20 cellular contexts compared by ENCODE assay signal in the genomic region with DNA sequence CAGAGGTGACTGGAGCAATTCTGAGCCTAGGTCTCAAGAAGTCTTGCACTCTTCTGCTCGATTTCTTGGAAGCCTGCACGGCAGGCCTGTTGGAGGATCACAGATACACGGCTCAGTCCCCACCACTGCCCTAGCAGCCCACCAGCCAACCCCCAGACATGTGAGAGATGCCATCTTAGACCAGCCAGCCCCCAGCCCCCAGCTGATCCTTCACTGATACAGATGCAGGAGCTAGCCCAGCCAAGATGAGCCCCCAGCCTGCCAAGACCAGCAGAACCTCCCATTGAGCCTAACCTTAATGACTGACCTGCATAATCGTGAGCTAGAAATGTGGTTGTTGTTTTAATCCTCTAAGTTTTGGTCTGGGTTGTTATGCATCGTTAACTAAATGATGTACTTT. TPM values are rescaled to one million over a fixed set of nuclear protein-coding genes. Genes with fewer than 3 reads are reported as not detected.
"Had no signal": no experiment of that assay in that cellular context is flagged by ENCODE, and none has a peak within 500 bp of the region (broad histone marks: within the 10 kb centered on the region; RNA-seq: fewer than 3 reads in every experiment).

No MANE protein-coding gene starts in this region.

- H3K27me3 ChIP-seq: neural progenitor cell, uterus had no signal

- ATAC-seq: activated CD4-positive, CD25-positive, alpha-beta regulatory T cell treated with anti-CD3 and anti-CD28 coated beads, Interleukin-2, amount 50 U/mL, for 24 hours; naive thymus-derived CD8-positive, alpha-beta T cell; T-cell had no signal

- H3K9me3 ChIP-seq: prostate gland, SK-N-SH, uterus had no signal

- DNase-seq: activated CD4-positive, alpha-beta T cell treated with anti-CD3 and anti-CD28 coated beads, Interleukin-2, amount 10 ng/mL, durations not matched to agents 24 days and 14 days; activated effector memory CD4-positive, alpha-beta T cell treated with Interleukin-2 at 50 U/mL for 16 hours; activated naive CD4-positive, alpha-beta T cell treated with anti-CD3 and anti-CD28 coated beads, Interleukin-2, amount 10 ng/mL, durations not matched to agents 7 days and 5 days; amygdala; cerebellar nuclear complex; effector CD8-positive, alpha-beta T cell; erythroblast; foreskin fibroblast; SK-N-SH; stimulated activated CD4-positive, alpha-beta T cell treated with anti-CD3 and anti-CD28 coated beads, Interleukin-1b, Interleukin-23, amount 100 ng/mL, for 48 hours; T-cell; uterus had no signal

- H3K4me3 ChIP-seq: neural progenitor cell, prostate gland, tibial nerve, uterus had no signal

- H3K4me1 ChIP-seq: neural progenitor cell, prostate gland, tibial nerve, uterus had no signal

- H3K36me3 ChIP-seq: neural progenitor cell, prostate gland, tibial nerve, uterus had no signal

- H3K27ac ChIP-seq: neural progenitor cell, prostate gland, tibial nerve, uterus, VCaP had no signal

RNA-seq across cellular contexts. Expression of gene INHBB, which starts 47.5 kb away (rescaled TPM):
- total RNA-seq: activated CD4-positive, alpha-beta T cell treated with anti-CD3 and anti-CD28 coated beads, Interleukin-2, amount 10 ng/mL, durations not matched to agents 24 days and 14 days; fibroblast of lung; mesothelial cell of epicardium; naive thymus-derived CD8-positive, alpha-beta T cell had no signal
